8 cellular contexts compared by ENCODE assay signal in genomic region chr12:12715128-12715458, GRCh38. TPM values are rescaled to one million over a fixed set of nuclear protein-coding genes. Genes with fewer than 3 reads are reported as not detected.
DNase-seq lines count a peak whose midpoint lies in the region; ATAC-seq and TF ChIP-seq lines count a peak whose summit lies in the region.

No MANE protein-coding gene starts in this region.

- ATAC-seq in gastrocnemius medialis = no peak

- in situ Hi-C loops in gastrocnemius medialis (cut with MboI; ENCODE audit: low sequenced_read_pairs in 4 of 4) = loop anchor here in 2 of 4 donors (25.0 kb wide), 2 partner anchors 328 to 353 kb away; partner anchors contain the start of genes BORCS5 (in 1 of the 2) and MANSC1 (in 1 of the 2)

- no peak for TF ChIP-seq POLR2A in Peyer's patch (IDR thresholded peaks at IDR 0.05)
- no peak for TF ChIP-seq POLR2A in gastrocnemius medialis (IDR thresholded peaks at IDR 0.05)

- H3K36me3 ChIP-seq in GM06990 (ENCODE audit: control insufficient read depth, insufficient read depth, low read length) (no peaks in the 10 kb centered on the region; the same call in none of the 2 replicates), Peyer's patch (no peaks in the 10 kb centered on the region), esophagus (ENCODE audit: control insufficient read depth in 2 of 2, insufficient read depth in 2 of 2, low read length in 1 of 2) (no peaks in the 10 kb centered on the region), gastrocnemius medialis (peaks cover 0 to 14% of the 10 kb centered on the region in 2 donors)

- H3K4me1 ChIP-seq in Peyer's patch (peaks cover 0 to 33% (median 9%) of the 10 kb centered on the region in 4 donors), esophagus (ENCODE audit: control insufficient read depth in 2 of 2, insufficient read depth in 2 of 2, low read length in 1 of 2) (no peaks in the 10 kb centered on the region), gastrocnemius medialis (peaks cover 37 to 41% of the 10 kb centered on the region in 2 donors)

- peak overlapping the region; percentile 97 for H3K4me3 ChIP-seq in GM06990 (replicated peaks; ENCODE audit: low read depth, low read length)
- peak overlapping the region; percentile 72 to 91 (median 84) for H3K4me3 ChIP-seq in Peyer's patch
- peak overlapping the region in 1 of 2 donors; percentile 11 for H3K4me3 ChIP-seq in esophagus (ENCODE audit: low read depth in 1 of 2, low read length in 2 of 2)
- H3K4me3 ChIP-seq in gastrocnemius medialis = peak overlapping the region in 2 of 4 donors; percentile 43 to 49

- DNase-seq in GM06990 (ENCODE audit: extremely low read depth, insufficient read length) (no peak), Peyer's patch (no peak), gastrocnemius medialis (no peak), NCI-H1930 (lab: John Stamatoyannopoulos, UW) (no peak), cerebellum (ENCODE audit: low spot score) (no peak), cerebellar cortex (ENCODE audit: low spot score) (no peak)
- DNase-seq in activated CD4-positive, alpha-beta T cell treated with anti-CD3 and anti-CD28 coated beads for 1 hour = no peak

- intact Hi-C loops in gastrocnemius medialis (cut with DNase I; ENCODE audit: low total_unique reads) = loop anchor here (2.0 to 5.0 kb wide), 4 partner anchors 14 to 1993 kb away; partner anchors contain the start of genes APOLD1, ETV6 and YBX3

- TF ChIP-seq CTCF in GM06990 (IDR thresholded peaks at IDR 0.05; ENCODE audit: insufficient read depth, low read length, poor library complexity, severe bottlenecking) = no peak
- TF ChIP-seq CTCF in Peyer's patch (IDR thresholded peaks at IDR 0.05) = no peak
- no peak for TF ChIP-seq CTCF in gastrocnemius medialis (IDR thresholded peaks at IDR 0.05 in 4 of 5, conservative IDR thresholded peaks at IDR 0.05 in 1 of 5)

- no peaks in the 10 kb centered on the region for H3K27me3 ChIP-seq in GM06990 (replicated peaks; ENCODE audit: control insufficient read depth, insufficient read depth, low read length)
- H3K27me3 ChIP-seq in Peyer's patch = no peaks in the 10 kb centered on the region
- no peaks in the 10 kb centered on the region for H3K27me3 ChIP-seq in esophagus (ENCODE audit: control insufficient read depth in 1 of 2, insufficient read depth in 2 of 2, low read length in 2 of 2)
- H3K27me3 ChIP-seq in gastrocnemius medialis = no peaks in the 10 kb centered on the region

- peak overlapping the region; percentile 96 to 100 (median 99) for H3K27ac ChIP-seq in Peyer's patch
- peak overlapping the region; percentile 93 to 99 for H3K27ac ChIP-seq in esophagus (ENCODE audit: low read depth in 2 of 2, low read length in 1 of 2)
- H3K27ac ChIP-seq in gastrocnemius medialis = peak overlapping the region; percentile 96 to 99 (median 98)

- H3K9me3 ChIP-seq in Peyer's patch (no peaks in the 10 kb centered on the region), esophagus (ENCODE audit: control insufficient read depth in 2 of 2, insufficient read depth in 1 of 2, low read depth in 1 of 2, low read length in 1 of 2) (no peaks in the 10 kb centered on the region), gastrocnemius medialis (no peaks in the 10 kb centered on the region)

RNA-seq across cellular contexts. Expression of gene CDKN1B, which starts 2.1 kb away (rescaled TPM):
- total RNA-seq in Peyer's patch = 10 to 100 TPM; 37.7 to 66.0 (median 48.1) TPM
- polyA plus RNA-seq in esophagus = 10 to 100 TPM; 17.5 to 26.2 TPM
- 10 to 100 TPM; 43.6 to 76.4 (median 56.6) TPM for total RNA-seq in gastrocnemius medialis
- 64.6 TPM for total RNA-seq in cerebellum

RNA-seq across cellular contexts. Expression of gene GPR19, which starts 19.1 kb away (rescaled TPM):
- 1 to 10 TPM in 1 of 4 donors, under 1 TPM in 1, not detected in 2; 0.54 to 1.2 TPM for total RNA-seq in Peyer's patch
- polyA plus RNA-seq in esophagus = under 1 TPM; 0.20 to 0.24 TPM
- total RNA-seq in gastrocnemius medialis = not detected
- 23.0 TPM for total RNA-seq in cerebellum

Comparison
In these comparisons a context has a peak if more than half of its experiments do, and no peak if none do; other contexts are left out.
1. RNA of gene GPR19, which starts 19.1 kb away (total RNA-seq): 23.0 TPM in cerebellum (single experiment); 0.54 to 1.2 TPM in Peyer's patch and not detected in gastrocnemius medialis; every median in the first group is over 10 times any median in the second.
2. Peak in every context shown above with its lines, with median percentiles within 50 percentile points of each other: H3K27ac ChIP-seq.